ENCODE assay signal across 11 cellular contexts in genomic region chr5:53520813-53521212, GRCh38. TPM values are rescaled to one million over a fixed set of nuclear protein-coding genes. Genes with fewer than 3 reads are reported as not detected.
"Had no signal": no experiment of that assay in that cellular context is flagged by ENCODE, and none has a peak within 500 bp of the region (broad histone marks: within the 10 kb centered on the region; RNA-seq: fewer than 3 reads in every experiment).

No MANE protein-coding gene starts in this region.

- H3K9ac ChIP-seq: GM23248, KMS-11 had no signal

- H3K4me2 ChIP-seq: KMS-11 had no signal

- H3K4me3 ChIP-seq: GM23248 had no signal

- H3K27ac ChIP-seq: GM23248, KMS-11 had no signal

- FAIRE-seq: HTR-8/SVneo had no signal

- H2AFZ ChIP-seq: GM23248 had no signal

- DNase-seq: GM23248, GOT3, H9, HCEC 1CT, HFFc6, IMR-90, Karpas-422, KBM-7 had no signal

RNA-seq across cellular contexts. Expression of gene FST, which starts 40.4 kb away (rescaled TPM):
- total RNA-seq: HT-29 had no signal
